ENCODE assay signal across 20 cellular contexts in the genomic region with DNA sequence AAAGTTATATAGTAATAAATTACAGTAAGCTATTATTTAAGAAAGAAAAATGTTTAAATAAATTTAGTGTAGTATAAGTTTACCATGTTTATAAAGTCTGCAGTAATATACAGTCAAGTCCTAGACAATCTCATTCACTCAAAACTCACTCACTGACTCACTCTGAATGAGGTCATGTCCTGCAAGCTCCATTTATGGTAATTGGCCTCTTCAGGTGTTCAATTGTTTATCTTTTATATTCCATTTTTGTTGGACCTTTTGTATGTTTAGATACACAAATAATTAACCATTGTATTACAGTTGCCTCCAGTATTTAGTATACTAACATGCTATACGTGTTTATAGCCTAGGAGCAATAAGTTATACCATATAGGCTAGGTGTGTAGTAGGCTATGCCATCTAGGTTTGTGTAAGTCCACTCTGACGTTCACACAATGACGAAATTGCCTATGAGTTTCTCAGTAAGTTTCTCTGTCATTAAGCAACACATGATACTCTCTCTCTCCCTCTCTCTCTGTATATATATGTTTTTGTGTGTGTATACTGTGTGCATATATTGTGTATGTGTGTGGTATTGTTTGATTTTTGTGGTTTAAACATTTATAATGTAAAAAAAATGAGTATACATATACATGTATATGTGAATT.
DNase-seq lines count a peak whose midpoint lies in the region; TF ChIP-seq lines count a peak whose summit lies in the region.
"Had no signal": no experiment of that assay in that cellular context is flagged by ENCODE, and none has a peak within 500 bp of the region (broad histone marks: within the 10 kb centered on the region; RNA-seq: fewer than 3 reads in every experiment).

No MANE protein-coding gene starts in this region.

- no peak overlapping the region for H3K27ac ChIP-seq in tibial artery
- H3K27ac ChIP-seq: SK-N-MC had no signal

- no peak overlapping the region for H3K4me3 ChIP-seq in tibial artery
- H3K4me3 ChIP-seq: SK-N-MC had no signal

- H3K4me1 ChIP-seq in tibial artery, result no peaks in the 10 kb centered on the region

- no peak for TF ChIP-seq CTCF in tibial artery (IDR thresholded peaks at IDR 0.05)

- DNase-seq in NCI-H1105 treated with DMSO at 0.1 percent for 48 hours (lab: John Stamatoyannopoulos, UW) (peak; percentile 9), NCI-H1105 (lab: John Stamatoyannopoulos, UW) (no peak), NCI-H69 (lab: John Stamatoyannopoulos, UW) (peak; percentile 87), astrocyte of the hippocampus (ENCODE audit: low read depth, low spot score) (peak; percentile 7), iris pigment epithelial cell (ENCODE audit: low read depth) (peak; percentile 22), tibial artery (no peak), NCI-H2029 (lab: John Stamatoyannopoulos, UW) (no peak), activated gamma-delta T cell treated with Interleukin-2 at 50 U/mL for 16 hours (no peak)
- DNase-seq: CD4-positive, CD25-positive, alpha-beta regulatory T cell; COR-L47; DMS 273 treated with DMSO at 0.1 percent for 48 hours; EL; GOT3; KG1; NCI-H1092 treated with DMSO at 0.1 percent for 48 hours; NCI-H1694; NCI-H2227 treated with DMSO at 0.1 percent for 48 hours; NCI-H510A treated with DMSO at 0.1 percent for 48 hours; Right ventricle myocardium superior had no signal

- H3K9me3 ChIP-seq in tibial artery, result no peaks in the 10 kb centered on the region

- no peaks in the 10 kb centered on the region for H3K36me3 ChIP-seq in tibial artery

- H3K27me3 ChIP-seq in tibial artery, result no peaks in the 10 kb centered on the region

- intact Hi-C loops in tibial artery (cut with DNase I; ENCODE audit: low total_unique reads), result no loop called here

Comparison
In these comparisons a context has a peak if more than half of its experiments do, and no peak if none do; other contexts are left out.
1. DNase-seq: peak in NCI-H1105 treated with DMSO at 0.1 percent for 48 hours (single experiment), NCI-H69 (single experiment), astrocyte of the hippocampus (single experiment) and iris pigment epithelial cell (single experiment); none in NCI-H1105 (single experiment), tibial artery (0 of 2), NCI-H2029 (single experiment) and activated gamma-delta T cell treated with Interleukin-2 at 50 U/mL for 16 hours (single experiment).